11 cellular contexts compared by ENCODE assay signal in the genomic region with DNA sequence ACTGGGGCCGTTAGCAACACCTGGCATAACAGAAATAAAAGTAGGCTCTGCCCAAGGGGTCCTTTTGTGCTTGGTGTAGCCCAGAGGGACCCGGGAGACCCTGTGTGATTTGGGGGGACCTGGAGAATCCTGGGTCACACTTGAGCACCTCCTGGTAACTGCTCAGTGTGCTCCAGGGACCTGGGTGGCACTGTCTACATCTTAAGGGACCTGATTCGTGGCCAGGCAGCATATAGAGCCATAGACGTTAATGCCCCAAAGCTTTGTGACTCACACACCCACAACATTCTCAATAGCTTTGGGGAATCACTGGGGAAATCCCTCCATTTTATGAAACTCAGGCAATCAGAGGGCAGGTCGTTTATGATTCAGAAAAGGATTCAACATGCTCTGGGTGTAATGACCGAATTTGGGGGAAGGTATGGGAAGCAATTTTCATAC. TPM values are rescaled to one million over a fixed set of nuclear protein-coding genes. Genes with fewer than 3 reads are reported as not detected.
A peak's percentile ranks its signal among the peaks of the same experiment; 100 is the strongest.
DNase-seq lines count a peak whose midpoint lies in the region; ATAC-seq and TF ChIP-seq lines count a peak whose summit lies in the region.
"Had no signal": no experiment of that assay in that cellular context is flagged by ENCODE, and none has a peak within 500 bp of the region (broad histone marks: within the 10 kb centered on the region; RNA-seq: fewer than 3 reads in every experiment).

No MANE protein-coding gene starts in this region.

- no peak overlapping the region for H3K4me3 Mint-ChIP-seq in activated CD8-positive, alpha-beta memory T cell treated with anti-CD3 and anti-CD28 coated beads, Interleukin-2, amount 10 ng/mL, durations not matched to agents 7 days and 5 days
- H3K4me3 Mint-ChIP-seq in stimulated activated memory B cell treated with anti-CD40 and anti-IgM and Interleukin-4, amounts not matched to agents 10 μg/mL and 1 μg/mL and 100 μg/mL, for 72 hours, result no peak overlapping the region
- H3K4me3 Mint-ChIP-seq: central memory CD8-positive, alpha-beta T cell; neural crest cell had no signal

- peaks cover 76% of the 10 kb centered on the region for H3K27me3 Mint-ChIP-seq in activated CD8-positive, alpha-beta memory T cell treated with anti-CD3 and anti-CD28 coated beads, Interleukin-2, amount 10 ng/mL, durations not matched to agents 7 days and 5 days
- H3K27me3 Mint-ChIP-seq in stimulated activated memory B cell treated with anti-CD40 and anti-IgM and Interleukin-4, amounts not matched to agents 10 μg/mL and 1 μg/mL and 100 μg/mL, for 72 hours, result peaks cover 78% of the 10 kb centered on the region

- H3K4me3 ChIP-seq in foreskin fibroblast (ENCODE audit: low read depth in 1 of 2, low read length in 2 of 2), result no peak overlapping the region

- peaks cover 14% of the 10 kb centered on the region for H3K4me1 Mint-ChIP-seq in activated CD8-positive, alpha-beta memory T cell treated with anti-CD3 and anti-CD28 coated beads, Interleukin-2, amount 10 ng/mL, durations not matched to agents 7 days and 5 days
- H3K4me1 Mint-ChIP-seq in stimulated activated memory B cell treated with anti-CD40 and anti-IgM and Interleukin-4, amounts not matched to agents 10 μg/mL and 1 μg/mL and 100 μg/mL, for 72 hours, result peaks cover 24% of the 10 kb centered on the region
- H3K4me1 Mint-ChIP-seq: central memory CD8-positive, alpha-beta T cell; neural crest cell had no signal

- no peaks in the 10 kb centered on the region for H3K36me3 Mint-ChIP-seq in activated CD8-positive, alpha-beta memory T cell treated with anti-CD3 and anti-CD28 coated beads, Interleukin-2, amount 10 ng/mL, durations not matched to agents 7 days and 5 days
- no peaks in the 10 kb centered on the region for H3K36me3 Mint-ChIP-seq in stimulated activated memory B cell treated with anti-CD40 and anti-IgM and Interleukin-4, amounts not matched to agents 10 μg/mL and 1 μg/mL and 100 μg/mL, for 72 hours

- CTCF ChIA-PET in activated CD8-positive, alpha-beta memory T cell treated with anti-CD3 and anti-CD28 coated beads, Interleukin-2, amount 10 ng/mL, durations not matched to agents 7 days and 5 days (lab: Charles Lee), result interaction anchor here (2.0 to 13.2 kb wide), 3 partner anchors 10 to 490 kb away, joined by 5 to 315 read pairs (median 33); no protein-coding TSS in a partner anchor

- no peaks in the 10 kb centered on the region for H3K9me3 Mint-ChIP-seq in activated CD8-positive, alpha-beta memory T cell treated with anti-CD3 and anti-CD28 coated beads, Interleukin-2, amount 10 ng/mL, durations not matched to agents 7 days and 5 days (ENCODE audit: low read depth)
- H3K9me3 Mint-ChIP-seq in stimulated activated memory B cell treated with anti-CD40 and anti-IgM and Interleukin-4, amounts not matched to agents 10 μg/mL and 1 μg/mL and 100 μg/mL, for 72 hours, result no peaks in the 10 kb centered on the region
- H3K9me3 Mint-ChIP-seq: central memory CD8-positive, alpha-beta T cell; neural crest cell had no signal

- DNase-seq in activated CD8-positive, alpha-beta memory T cell treated with anti-CD3 and anti-CD28 coated beads, Interleukin-2, amount 10 ng/mL, durations not matched to agents 7 days and 5 days, result no peak
- no peak for DNase-seq in activated CD8-positive, alpha-beta memory T cell treated with anti-CD3 and anti-CD28 coated beads, Interleukin-2, amount 50 U/mL, for 48 hours
- DNase-seq in activated CD4-positive, alpha-beta T cell treated with anti-CD3 and anti-CD28 coated beads for 48 hours, result peak; percentile 61
- peak; percentile 16 to 51 for DNase-seq in foreskin fibroblast

- ATAC-seq in activated CD8-positive, alpha-beta memory T cell treated with anti-CD3 and anti-CD28 coated beads, Interleukin-2, amount 10 ng/mL, durations not matched to agents 7 days and 5 days, result peak; percentile 48
- peak; percentile 81 for ATAC-seq in stimulated activated memory B cell treated with anti-CD40 and anti-IgM and Interleukin-4, amounts not matched to agents 10 μg/mL and 1 μg/mL and 100 μg/mL, for 72 hours
- no peak for ATAC-seq in GM21825 (IDR thresholded peaks at IDR 0.05; ENCODE audit: unreplicated experiment)
- no peak for ATAC-seq in GM18498 (IDR thresholded peaks at IDR 0.05; ENCODE audit: unreplicated experiment)
- ATAC-seq in GM19452 (IDR thresholded peaks at IDR 0.05; ENCODE audit: unreplicated experiment), result no peak

- no peak overlapping the region for H3K27ac Mint-ChIP-seq in activated CD8-positive, alpha-beta memory T cell treated with anti-CD3 and anti-CD28 coated beads, Interleukin-2, amount 10 ng/mL, durations not matched to agents 7 days and 5 days
- no peak overlapping the region for H3K27ac Mint-ChIP-seq in stimulated activated memory B cell treated with anti-CD40 and anti-IgM and Interleukin-4, amounts not matched to agents 10 μg/mL and 1 μg/mL and 100 μg/mL, for 72 hours

- no peak for TF ChIP-seq CTCF in foreskin fibroblast (IDR thresholded peaks at IDR 0.05; ENCODE audit: low read depth, low read length)

RNA-seq across cellular contexts. Expression of a gene that starts 3.6 kb away (rescaled TPM):
- total RNA-seq in activated CD8-positive, alpha-beta memory T cell treated with anti-CD3 and anti-CD28 coated beads, Interleukin-2, amount 10 ng/mL, durations not matched to agents 7 days and 5 days, result under 1 TPM in 1 of 2 experiments, not detected in 1; 0.91 TPM

RNA-seq across cellular contexts. Expression of a gene that starts 18.2 kb away (rescaled TPM):
- total RNA-seq in activated CD8-positive, alpha-beta memory T cell treated with anti-CD3 and anti-CD28 coated beads, Interleukin-2, amount 10 ng/mL, durations not matched to agents 7 days and 5 days, result not detected
- total RNA-seq: NCI-H460, neural crest cell had no signal

RNA-seq across cellular contexts. Expression of a gene that starts 28.8 kb away (rescaled TPM):
- total RNA-seq in activated CD8-positive, alpha-beta memory T cell treated with anti-CD3 and anti-CD28 coated beads, Interleukin-2, amount 10 ng/mL, durations not matched to agents 7 days and 5 days, result not detected
- total RNA-seq: NCI-H460 had no signal

Comparison
In these comparisons a context has a peak if more than half of its experiments do, and no peak if none do; other contexts are left out.
1. ATAC-seq: peak in activated CD8-positive, alpha-beta memory T cell treated with anti-CD3 and anti-CD28 coated beads, Interleukin-2, amount 10 ng/mL, durations not matched to agents 7 days and 5 days (single experiment) and stimulated activated memory B cell treated with anti-CD40 and anti-IgM and Interleukin-4, amounts not matched to agents 10 μg/mL and 1 μg/mL and 100 μg/mL, for 72 hours (single experiment); none in GM21825 (single experiment), GM18498 (single experiment) and GM19452 (single experiment).
2. DNase-seq: peak in activated CD4-positive, alpha-beta T cell treated with anti-CD3 and anti-CD28 coated beads for 48 hours (single experiment) and foreskin fibroblast (2 of 2); none in activated CD8-positive, alpha-beta memory T cell treated with anti-CD3 and anti-CD28 coated beads, Interleukin-2, amount 10 ng/mL, durations not matched to agents 7 days and 5 days (single experiment) and activated CD8-positive, alpha-beta memory T cell treated with anti-CD3 and anti-CD28 coated beads, Interleukin-2, amount 50 U/mL, for 48 hours (single experiment).